In genomic region chr7:93249749-93250148, GRCh38 we compare ENCODE assay signal across 2 cellular contexts.
TF ChIP-seq lines count a peak whose summit lies in the region.

No MANE protein-coding gene starts in this region.

TF ChIP-seq in HEK293, 187 proteins besides CTCF, POLR2A, EP300 and RAD21:
- TF ChIP-seq, protein P1, sequence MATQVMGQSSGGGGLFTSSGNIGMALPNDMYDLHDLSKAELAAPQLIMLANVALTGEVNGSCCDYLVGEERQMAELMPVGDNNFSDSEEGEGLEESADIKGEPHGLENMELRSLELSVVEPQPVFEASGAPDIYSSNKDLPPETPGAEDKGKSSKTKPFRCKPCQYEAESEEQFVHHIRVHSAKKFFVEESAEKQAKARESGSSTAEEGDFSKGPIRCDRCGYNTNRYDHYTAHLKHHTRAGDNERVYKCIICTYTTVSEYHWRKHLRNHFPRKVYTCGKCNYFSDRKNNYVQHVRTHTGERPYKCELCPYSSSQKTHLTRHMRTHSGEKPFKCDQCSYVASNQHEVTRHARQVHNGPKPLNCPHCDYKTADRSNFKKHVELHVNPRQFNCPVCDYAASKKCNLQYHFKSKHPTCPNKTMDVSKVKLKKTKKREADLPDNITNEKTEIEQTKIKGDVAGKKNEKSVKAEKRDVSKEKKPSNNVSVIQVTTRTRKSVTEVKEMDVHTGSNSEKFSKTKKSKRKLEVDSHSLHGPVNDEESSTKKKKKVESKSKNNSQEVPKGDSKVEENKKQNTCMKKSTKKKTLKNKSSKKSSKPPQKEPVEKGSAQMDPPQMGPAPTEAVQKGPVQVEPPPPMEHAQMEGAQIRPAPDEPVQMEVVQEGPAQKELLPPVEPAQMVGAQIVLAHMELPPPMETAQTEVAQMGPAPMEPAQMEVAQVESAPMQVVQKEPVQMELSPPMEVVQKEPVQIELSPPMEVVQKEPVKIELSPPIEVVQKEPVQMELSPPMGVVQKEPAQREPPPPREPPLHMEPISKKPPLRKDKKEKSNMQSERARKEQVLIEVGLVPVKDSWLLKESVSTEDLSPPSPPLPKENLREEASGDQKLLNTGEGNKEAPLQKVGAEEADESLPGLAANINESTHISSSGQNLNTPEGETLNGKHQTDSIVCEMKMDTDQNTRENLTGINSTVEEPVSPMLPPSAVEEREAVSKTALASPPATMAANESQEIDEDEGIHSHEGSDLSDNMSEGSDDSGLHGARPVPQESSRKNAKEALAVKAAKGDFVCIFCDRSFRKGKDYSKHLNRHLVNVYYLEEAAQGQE (tag by site-specific recombination; IDR thresholded peaks at IDR 0.05) = peak; percentile 93
- no peak for TF ChIP-seq ZNF513 (tag by site-specific recombination; IDR thresholded peaks at IDR 0.05)
TF ChIP-seq in HEK293: peak in this region for 1.

TF ChIP-seq in GM12878, 131 proteins besides CTCF, POLR2A, EP300 and RAD21 (continued from another document):
- TF ChIP-seq, protein P2, sequence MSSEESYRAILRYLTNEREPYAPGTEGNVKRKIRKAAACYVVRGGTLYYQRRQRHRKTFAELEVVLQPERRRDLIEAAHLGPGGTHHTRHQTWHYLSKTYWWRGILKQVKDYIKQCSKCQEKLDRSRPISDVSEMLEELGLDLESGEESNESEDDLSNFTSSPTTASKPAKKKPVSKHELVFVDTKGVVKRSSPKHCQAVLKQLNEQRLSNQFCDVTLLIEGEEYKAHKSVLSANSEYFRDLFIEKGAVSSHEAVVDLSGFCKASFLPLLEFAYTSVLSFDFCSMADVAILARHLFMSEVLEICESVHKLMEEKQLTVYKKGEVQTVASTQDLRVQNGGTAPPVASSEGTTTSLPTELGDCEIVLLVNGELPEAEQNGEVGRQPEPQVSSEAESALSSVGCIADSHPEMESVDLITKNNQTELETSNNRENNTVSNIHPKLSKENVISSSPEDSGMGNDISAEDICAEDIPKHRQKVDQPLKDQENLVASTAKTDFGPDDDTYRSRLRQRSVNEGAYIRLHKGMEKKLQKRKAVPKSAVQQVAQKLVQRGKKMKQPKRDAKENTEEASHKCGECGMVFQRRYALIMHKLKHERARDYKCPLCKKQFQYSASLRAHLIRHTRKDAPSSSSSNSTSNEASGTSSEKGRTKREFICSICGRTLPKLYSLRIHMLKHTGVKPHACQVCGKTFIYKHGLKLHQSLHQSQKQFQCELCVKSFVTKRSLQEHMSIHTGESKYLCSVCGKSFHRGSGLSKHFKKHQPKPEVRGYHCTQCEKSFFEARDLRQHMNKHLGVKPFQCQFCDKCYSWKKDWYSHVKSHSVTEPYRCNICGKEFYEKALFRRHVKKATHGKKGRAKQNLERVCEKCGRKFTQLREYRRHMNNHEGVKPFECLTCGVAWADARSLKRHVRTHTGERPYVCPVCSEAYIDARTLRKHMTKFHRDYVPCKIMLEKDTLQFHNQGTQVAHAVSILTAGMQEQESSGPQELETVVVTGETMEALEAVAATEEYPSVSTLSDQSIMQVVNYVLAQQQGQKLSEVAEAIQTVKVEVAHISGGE (CRISPR knock-in tag; IDR thresholded peaks at IDR 0.05) = no peak
- TF ChIP-seq MAX (IDR thresholded peaks at IDR 0.05; ENCODE audit: low read depth, low read length) (no peak), SRF (IDR thresholded peaks at IDR 0.05; ENCODE audit: low read depth in 2 of 2, low read length in 2 of 2) (no peak), CBX3 (IDR thresholded peaks at IDR 0.05; ENCODE audit: borderline replicate concordance, low read depth) (no peak)
- TF ChIP-seq, protein P1 (IDR thresholded peaks at IDR 0.05; ENCODE audit: low read depth, low read length) = peak; percentile 21; the same call in 1 of the 2 replicates
